In genomic region chr21:31216206-31216605, GRCh38 we compare ENCODE assay signal across 1 cellular context.
TF ChIP-seq lines count a peak whose summit lies in the region.

No MANE protein-coding gene starts in this region.

TF ChIP-seq in H1, 55 proteins besides CTCF, POLR2A, EP300 and RAD21:
- no peak for TF ChIP-seq ASH2L (IDR thresholded peaks at IDR 0.05; ENCODE audit: low read length)
